8 cellular contexts compared by ENCODE assay signal in the genomic region with DNA sequence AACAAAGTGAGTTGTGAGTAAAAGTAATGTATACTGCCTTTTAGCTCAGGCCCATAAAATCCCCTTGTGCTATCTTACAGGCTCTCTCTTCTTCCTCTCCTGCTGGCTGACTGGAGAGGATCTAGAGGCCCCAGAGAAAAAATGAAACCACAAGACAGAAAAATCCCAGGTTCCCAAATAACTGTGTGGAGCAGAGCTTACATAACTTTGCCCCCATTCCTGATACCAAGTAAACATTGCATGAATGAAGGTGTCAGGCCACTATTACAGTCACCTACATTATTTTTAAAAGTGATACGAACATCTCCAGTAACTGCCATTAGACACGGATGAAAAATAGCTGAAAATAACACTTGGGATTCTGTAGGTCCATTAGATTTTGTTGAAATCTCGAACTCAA.
"Had no signal": no experiment of that assay in that cellular context is flagged by ENCODE, and none has a peak within 500 bp of the region (broad histone marks: within the 10 kb centered on the region; RNA-seq: fewer than 3 reads in every experiment).

No MANE protein-coding gene starts in this region.

- H3K4me3 ChIP-seq: HAP-1 had no signal

- H3K27me3 Mint-ChIP-seq: IgD-negative memory B cell had no signal

- H3K9me3 ChIP-seq: HAP-1 had no signal

- H3K4me3 Mint-ChIP-seq: HFFc6, IgD-negative memory B cell had no signal

- H3K36me3 ChIP-seq: HAP-1 had no signal

- H3K27ac ChIP-seq: HL-60 had no signal

- ATAC-seq: HCT116 had no signal

- DNase-seq: GOT3, H7, HFFc6, KBM-7 had no signal

- H3K27ac Mint-ChIP-seq: HFFc6, IgD-negative memory B cell had no signal

- H3K4me1 Mint-ChIP-seq: IgD-negative memory B cell had no signal
